In the genomic region with DNA sequence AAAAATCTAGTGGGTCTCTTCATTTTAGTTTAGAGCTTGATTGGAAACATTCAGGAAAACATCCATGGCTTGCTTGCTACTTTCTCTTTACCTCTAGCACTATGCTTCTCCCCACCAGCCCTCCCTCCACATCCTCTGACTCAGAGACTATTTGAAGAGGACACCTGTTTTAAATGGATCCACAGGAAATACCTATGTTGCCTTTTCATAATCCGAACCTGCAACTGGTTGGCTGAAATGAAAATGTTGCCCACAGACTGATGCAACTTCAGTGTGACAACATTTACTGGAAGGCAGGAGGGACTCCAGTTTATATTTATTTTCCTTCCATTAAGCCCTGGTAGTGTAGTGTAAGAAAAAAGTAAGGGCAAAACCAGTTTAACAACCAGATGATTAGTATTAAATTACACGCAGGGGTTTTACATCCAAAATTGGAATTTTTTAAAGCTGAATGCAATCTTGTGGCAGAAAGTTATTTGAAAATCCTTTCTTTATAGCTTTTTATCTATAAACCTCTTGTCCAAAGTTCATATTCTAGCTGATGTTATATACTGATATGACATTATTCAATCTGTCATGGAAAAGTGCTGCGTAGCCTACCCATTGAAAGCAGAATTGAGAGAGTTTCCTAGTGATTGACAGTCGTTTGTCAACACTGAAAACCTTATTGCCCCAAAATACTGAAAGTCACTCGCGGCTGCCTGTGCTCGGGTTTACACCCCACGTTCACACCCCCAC, we compare ENCODE assay signal across 8 cellular contexts. TPM values are rescaled to one million over a fixed set of nuclear protein-coding genes. Genes with fewer than 3 reads are reported as not detected.
A peak's percentile ranks its signal among the peaks of the same experiment; 100 is the strongest.
DNase-seq lines count a peak whose midpoint lies in the region; ATAC-seq, FAIRE-seq and TF ChIP-seq lines count a peak whose summit lies in the region.

No MANE protein-coding gene starts in this region.

- FAIRE-seq in kidney (lab: Jason Lieb, UNC), result no peak

- intact Hi-C loops in OCI-LY7 (cut with micrococcal nuclease; ENCODE audit: unreplicated experiment) (no loop called here), kidney (cut with DNase I) (no loop called here)

- no peak for TF ChIP-seq CTCF in C4-2B (conservative IDR thresholded peaks at IDR 0.05)
- TF ChIP-seq CTCF in OCI-LY7 (conservative IDR thresholded peaks at IDR 0.05; ENCODE audit: low read length), result no peak
- TF ChIP-seq CTCF in kidney (IDR thresholded peaks at IDR 0.05; ENCODE audit: borderline replicate concordance, extremely low read depth, insufficient read depth), result no peak

- POLR2A ChIA-PET in OCI-LY7 (lab: Charles Lee), result interaction anchor here (1.0 kb wide), 1 partner anchor 13 kb away, joined by 6 read pairs; no protein-coding TSS in a partner anchor

- peak overlapping the region; percentile 81 to 90 for H3K9ac ChIP-seq in kidney (ENCODE audit: low read length in 2 of 2)

- H3K9me2 ChIP-seq in OCI-LY7 (ENCODE audit: insufficient read depth, low read length), result 0 out of 2 replicates have a peak, but pooled peaks cover 3% of the 10 kb centered on the region

- peak; percentile 14 for DNase-seq in OCI-LY7 (ENCODE audit: low spot score)
- peak; percentile 6 for DNase-seq in brain pericyte (ENCODE audit: low read depth, low spot score)
- DNase-seq in kidney, result no peak
- peak; percentile 11 for DNase-seq in stimulated activated CD4-positive, alpha-beta T cell treated with anti-CD3 and anti-CD28 coated beads, Interleukin-4, amount 100 ng/mL, for 1 hour
- no peak for DNase-seq in iPS-NIHi7 (ENCODE audit: extremely low spot score)

- H3K27ac ChIP-seq in C4-2B (peak overlapping the region; percentile 86), OCI-LY7 (ENCODE audit: low read depth, low read length, poor library complexity, severe bottlenecking) (no peak overlapping the region), kidney (ENCODE audit: low read depth in 2 of 2, low read length in 2 of 2) (peak overlapping the region; percentile 90 to 96)

- peaks cover 22% of the 10 kb centered on the region for H3K4me1 ChIP-seq in OCI-LY7 (ENCODE audit: insufficient read depth, low read length, poor library complexity, severe bottlenecking)
- H3K4me1 ChIP-seq in kidney (ENCODE audit: control insufficient read depth in 1 of 2, insufficient read depth in 1 of 2, low read depth in 1 of 2, low read length in 2 of 2), result peaks cover 11 to 19% of the 10 kb centered on the region in 2 donors

- no peaks in the 10 kb centered on the region for H3K36me3 ChIP-seq in OCI-LY7 (ENCODE audit: insufficient read depth, low read length)
- H3K36me3 ChIP-seq in kidney (ENCODE audit: control insufficient read depth in 1 of 2, insufficient read depth in 2 of 2, low read length in 2 of 2), result no peaks in the 10 kb centered on the region

- ATAC-seq in GM21825 (IDR thresholded peaks at IDR 0.05; ENCODE audit: unreplicated experiment), result peak; percentile 20
- ATAC-seq in HG03520 (IDR thresholded peaks at IDR 0.05; ENCODE audit: unreplicated experiment), result no peak

- H3K79me2 ChIP-seq in OCI-LY7 (ENCODE audit: insufficient read depth, low read depth, low read length), result no peaks in the 10 kb centered on the region

- H4K20me1 ChIP-seq in OCI-LY7 (ENCODE audit: insufficient read depth, low read length), result no peaks in the 10 kb centered on the region

- no TSS peak for BruUV-seq in OCI-LY7 (replicated peaks; lab: Mats Ljungman, UMichigan)

- CTCF ChIA-PET in OCI-LY7 (lab: Charles Lee; ENCODE audit: unreplicated experiment), result no interaction called here

- H3K9me3 ChIP-seq in OCI-LY7 (ENCODE audit: low read length) (no peaks in the 10 kb centered on the region), kidney (ENCODE audit: control insufficient read depth in 1 of 2, low read length in 2 of 2) (no peaks in the 10 kb centered on the region)

- H3K4me3 ChIP-seq in OCI-LY7 (ENCODE audit: low read depth, low read length, poor library complexity, severe bottlenecking) (peak overlapping the region; percentile 70), kidney (ENCODE audit: low read length in 2 of 2) (peak overlapping the region; percentile 83 to 96)

- H2AFZ ChIP-seq in OCI-LY7 (ENCODE audit: low read length), result peak overlapping the region; percentile 54; the same call in 1 of the 2 replicates

- peak overlapping the region; percentile 88 for H3K4me2 ChIP-seq in OCI-LY7 (ENCODE audit: low read length)

RNA-seq across cellular contexts. Expression of a gene that starts 0.9 kb away (rescaled TPM):
- 0.85 and 1.5 TPM in 2 replicates for total RNA-seq in OCI-LY7 (2014; rRNA removed; shearing (Covaris generic))
- total RNA-seq in OCI-LY7 (2022) (0.40 and 0.85 TPM in 2 replicates), kidney (57.3 TPM)
- polyA plus RNA-seq in kidney (ENCODE audit: insufficient read depth, low read depth, low replicate concordance), result 146 TPM

Comparison
In these comparisons a context has a peak if more than half of its experiments do, and no peak if none do; other contexts are left out.
1. DNase-seq: peak in OCI-LY7 (single experiment), brain pericyte (single experiment) and stimulated activated CD4-positive, alpha-beta T cell treated with anti-CD3 and anti-CD28 coated beads, Interleukin-4, amount 100 ng/mL, for 1 hour (single experiment); none in kidney (single experiment) and iPS-NIHi7 (single experiment).
2. RNA of a gene that starts 0.9 kb away (total RNA-seq): 57.3 TPM in kidney (single experiment); 0.40 to 1.5 TPM in OCI-LY7; every median in the first group is over 10 times any median in the second.